Comparison of ENCODE assay signal across 9 cellular contexts in the genomic region with DNA sequence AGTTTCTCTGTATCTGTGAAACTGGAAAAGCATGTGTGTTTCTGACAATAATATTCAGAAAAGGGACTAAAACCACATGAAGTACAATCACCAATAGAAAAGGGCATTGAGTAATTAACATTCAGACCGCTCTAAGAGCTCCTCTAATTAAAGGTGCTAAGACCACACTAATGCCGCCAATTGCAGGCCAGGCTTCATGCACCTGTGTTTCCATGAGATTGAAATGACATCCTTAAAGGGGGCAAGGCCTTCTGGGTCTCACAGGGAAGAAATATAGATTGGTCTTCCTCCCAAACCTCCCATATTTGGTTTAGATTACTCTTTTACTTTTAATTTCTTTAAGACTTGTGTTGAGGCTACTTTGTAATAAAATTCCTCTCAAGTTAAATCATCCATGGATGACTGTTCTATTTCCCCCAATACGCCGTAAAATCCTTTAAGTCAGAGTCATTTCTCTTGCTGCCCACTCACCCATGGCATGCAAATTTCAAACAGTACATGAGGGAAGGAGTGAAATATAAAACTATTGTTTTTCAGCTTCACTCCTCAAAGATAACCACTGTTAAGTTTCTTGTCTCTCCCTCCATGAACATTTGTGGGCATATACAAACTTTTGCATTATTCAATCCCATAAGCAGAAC.
DNase-seq lines count a peak whose midpoint lies in the region; ATAC-seq and TF ChIP-seq lines count a peak whose summit lies in the region.
"Had no signal": no experiment of that assay in that cellular context is flagged by ENCODE, and none has a peak within 500 bp of the region (broad histone marks: within the 10 kb centered on the region; RNA-seq: fewer than 3 reads in every experiment).

No MANE protein-coding gene starts in this region.

- H3K9me3 ChIP-seq in RWPE2 (ENCODE audit: severe bottlenecking) (no peaks in the 10 kb centered on the region), osteoblast (ENCODE audit: low read depth, low read length) (no peaks in the 10 kb centered on the region)

- peak overlapping the region; percentile 55 for H3K4me2 ChIP-seq in osteoblast (ENCODE audit: insufficient read depth, low read length)

- ATAC-seq in GM18873 (IDR thresholded peaks at IDR 0.05; ENCODE audit: low FRiP score, unreplicated experiment) (peak; percentile 68), HG02973 (IDR thresholded peaks at IDR 0.05; ENCODE audit: unreplicated experiment) (peak; percentile 87), RWPE2 (ENCODE audit: low read depth) (peak; percentile 42), Right ventricle myocardium inferior (no peak)
- ATAC-seq in activated naive CD4-positive, alpha-beta T cell treated with anti-CD3 and anti-CD28 coated beads, Interleukin-2, amount 50 U/mL, for 72 hours, result no peak

- H3K4me1 ChIP-seq in RWPE2 (ENCODE audit: insufficient read depth, poor library complexity, severe bottlenecking) (peaks cover 26% of the 10 kb centered on the region), osteoblast (ENCODE audit: insufficient read depth, low read length) (peaks cover 47% of the 10 kb centered on the region)

- TF ChIP-seq CTCF in RWPE2 (IDR thresholded peaks at IDR 0.05; ENCODE audit: poor library complexity, severe bottlenecking), result no peak
- no peak for TF ChIP-seq CTCF in osteoblast (IDR thresholded peaks at IDR 0.05; ENCODE audit: extremely low read depth, low read depth, low read length)
- no peak for TF ChIP-seq CTCF in GM10266 (IDR thresholded peaks at IDR 0.05; ENCODE audit: control insufficient read depth, insufficient read depth, low read depth, missing control alignments)

- H3K79me2 ChIP-seq in osteoblast (ENCODE audit: insufficient read depth, low read length), result no peaks in the 10 kb centered on the region

- H3K9me3 Mint-ChIP-seq in activated naive CD4-positive, alpha-beta T cell treated with anti-CD3 and anti-CD28 coated beads, Interleukin-2, amount 50 U/mL, for 72 hours, result no peaks in the 10 kb centered on the region

- H3K27ac ChIP-seq in RWPE2 (ENCODE audit: poor library complexity, severe bottlenecking) (peak overlapping the region; percentile 40), osteoblast (ENCODE audit: low read depth, low read length) (peak overlapping the region; percentile 89)

- no peaks in the 10 kb centered on the region for H3K36me3 ChIP-seq in RWPE2 (ENCODE audit: low read depth)
- H3K36me3 ChIP-seq in osteoblast (ENCODE audit: insufficient read depth, low read length), result no peaks in the 10 kb centered on the region

- H2AFZ ChIP-seq in osteoblast (ENCODE audit: low read length), result peak overlapping the region; percentile 75

- intact Hi-C loops in Right ventricle myocardium inferior (cut with DNase I), result no loop called here

- no peak for DNase-seq in RWPE2 (ENCODE audit: low spot score)
- DNase-seq in osteoblast (ENCODE audit: insufficient read length, low spot score, missing footprints), result no peak
- DNase-seq in Right ventricle myocardium inferior (ENCODE audit: missing footprints), result no peak
- no peak for DNase-seq in GM10266 (ENCODE audit: extremely low spot score)
- DNase-seq in T-helper 9 cell, result no peak
- no peak for DNase-seq in activated naive CD4-positive, alpha-beta T cell treated with anti-CD3 and anti-CD28 coated beads, Interleukin-2, amount 50 U/mL, for 72 hours (ENCODE audit: low spot score in 2 of 2)
- DNase-seq: activated T-cell treated with anti-CD3 and anti-CD28 coated beads, Interleukin-2, amount 50 U/mL, for 48 hours had no signal

- H3K27me3 ChIP-seq in RWPE2 (ENCODE audit: insufficient read depth, poor library complexity, severe bottlenecking) (no peaks in the 10 kb centered on the region), osteoblast (ENCODE audit: insufficient read depth, low read length) (no peaks in the 10 kb centered on the region)

- H3K4me3 ChIP-seq in RWPE2 (ENCODE audit: severe bottlenecking), result no peak overlapping the region
- H3K4me3 ChIP-seq in osteoblast (ENCODE audit: insufficient read depth, low read length), result peak overlapping the region; percentile 34

- no peak overlapping the region for H3K27ac Mint-ChIP-seq in activated naive CD4-positive, alpha-beta T cell treated with anti-CD3 and anti-CD28 coated beads, Interleukin-2, amount 50 U/mL, for 72 hours

- H3K36me3 Mint-ChIP-seq in activated naive CD4-positive, alpha-beta T cell treated with anti-CD3 and anti-CD28 coated beads, Interleukin-2, amount 50 U/mL, for 72 hours, result peaks cover 14 to 24% of the 10 kb centered on the region in 2 donors

- H4K20me1 ChIP-seq in osteoblast (ENCODE audit: insufficient read depth, low read length), result no peaks in the 10 kb centered on the region

Comparison
In these comparisons a context has a peak if more than half of its experiments do, and no peak if none do; other contexts are left out.
1. ATAC-seq: peak in GM18873 (single experiment), HG02973 (single experiment) and RWPE2 (single experiment); none in Right ventricle myocardium inferior (single experiment) and activated naive CD4-positive, alpha-beta T cell treated with anti-CD3 and anti-CD28 coated beads, Interleukin-2, amount 50 U/mL, for 72 hours (0 of 2).